32 cellular contexts compared by ENCODE assay signal in genomic region chr11:112728716-112729115, GRCh38.
"Had no signal": no experiment of that assay in that cellular context is flagged by ENCODE, and none has a peak within 500 bp of the region (broad histone marks: within the 10 kb centered on the region; RNA-seq: fewer than 3 reads in every experiment).

No MANE protein-coding gene starts in this region.

- H3K27me3 ChIP-seq: body of pancreas, gastrocnemius medialis had no signal

- H3K27ac Mint-ChIP-seq: activated B cell treated with CpG ODN at 0.5 μM for 24 hours; activated CD8-positive, alpha-beta T cell treated with anti-CD3 and anti-CD28 coated beads, Interleukin-2, amount 10 ng/mL, durations not matched to agents 7 days and 5 days; activated naive CD8-positive, alpha-beta T cell; activated T-helper 17 cell treated with anti-CD3 and anti-CD28 coated beads, Interleukin-2, amount 50 U/mL, for 72 hours; effector memory CD8-positive, alpha-beta T cell; T-helper 17 cell; T-helper 2 cell treated with Interferon-gamma antibody and Interleukin-4, amounts not matched to agents 5 μg/mL and 100 μg/mL, for 36 hours had no signal

- H3K36me3 Mint-ChIP-seq: activated naive CD8-positive, alpha-beta T cell had no signal

- DNase-seq: activated B cell treated with CpG ODN at 0.5 μM for 24 hours; activated CD4-positive, alpha-beta T cell treated with anti-CD3 and anti-CD28 coated beads for 48 hours; activated CD4-positive, alpha-beta T cell treated with anti-CD3 and anti-CD28 coated beads, Interleukin-2, amount 50 U/mL, for 1 hour; activated CD4-positive, alpha-beta T cell treated with anti-CD3 and anti-CD28 coated beads, Interleukin-2, amount 50 U/mL, for 48 hours; activated CD8-positive, alpha-beta T cell treated with anti-CD3 and anti-CD28 coated beads, Interleukin-2, amount 10 ng/mL, durations not matched to agents 7 days and 5 days; activated effector memory CD4-positive, alpha-beta T cell treated with Interleukin-2 at 50 U/mL for 16 hours; activated gamma-delta T cell treated with Interleukin-2 at 50 U/mL for 16 hours; activated naive CD4-positive, alpha-beta T cell treated with anti-CD3 and anti-CD28 coated beads, Interleukin-2, amount 50 U/mL, for 16 hours; activated naive CD4-positive, alpha-beta T cell treated with Interleukin-2 at 50 U/mL for 16 hours; activated T-cell treated with anti-CD3 and anti-CD28 coated beads, Interleukin-2, amount 50 U/mL, for 4 hours; amniotic stem cell; anterior cingulate cortex; body of pancreas; caudate nucleus; cortex of kidney; dermis blood vessel endothelial cell; effector CD4-positive, alpha-beta T cell; effector memory CD8-positive, alpha-beta T cell; erythroblast; foreskin keratinocyte; gastrocnemius medialis; glutamatergic neuron; heart left ventricle; T-helper 1 cell; T-helper 17 cell; T1000; WERI-Rb-1 had no signal

- H3K4me3 ChIP-seq: body of pancreas, esophagus muscularis mucosa, gastrocnemius medialis, heart left ventricle had no signal

- H3K4me3 Mint-ChIP-seq: activated B cell treated with CpG ODN at 0.5 μM for 24 hours; activated CD8-positive, alpha-beta T cell treated with anti-CD3 and anti-CD28 coated beads, Interleukin-2, amount 10 ng/mL, durations not matched to agents 7 days and 5 days; activated naive CD8-positive, alpha-beta T cell; activated T-cell treated with anti-CD3 and anti-CD28 coated beads, Interleukin-2, amount 50 U/mL, for 4 hours; activated T-helper 17 cell treated with anti-CD3 and anti-CD28 coated beads, Interleukin-2, amount 50 U/mL, for 72 hours; effector memory CD8-positive, alpha-beta T cell; T-helper 17 cell; T-helper 2 cell treated with Interferon-gamma antibody and Interleukin-4, amounts not matched to agents 5 μg/mL and 100 μg/mL, for 36 hours had no signal

- H3K9me3 Mint-ChIP-seq: activated T-helper 17 cell treated with anti-CD3 and anti-CD28 coated beads, Interleukin-2, amount 50 U/mL, for 72 hours; effector memory CD8-positive, alpha-beta T cell; T-helper 2 cell treated with Interferon-gamma antibody and Interleukin-4, amounts not matched to agents 5 μg/mL and 100 μg/mL, for 36 hours had no signal

- H3K27ac ChIP-seq: body of pancreas, esophagus muscularis mucosa, foreskin keratinocyte, gastrocnemius medialis, heart left ventricle, WERI-Rb-1 had no signal

- H3K4me1 Mint-ChIP-seq: activated B cell treated with CpG ODN at 0.5 μM for 24 hours; activated T-helper 17 cell treated with anti-CD3 and anti-CD28 coated beads, Interleukin-2, amount 50 U/mL, for 72 hours; T-helper 17 cell had no signal

- H3K4me1 ChIP-seq: body of pancreas, esophagus muscularis mucosa, foreskin keratinocyte, gastrocnemius medialis, heart left ventricle had no signal

- H3K9me3 ChIP-seq: body of pancreas, esophagus muscularis mucosa, gastrocnemius medialis, heart left ventricle had no signal

- ATAC-seq: activated CD4-positive, CD25-positive, alpha-beta regulatory T cell treated with anti-CD3 and anti-CD28 coated beads, Interleukin-2, amount 50 U/mL, for 24 hours; activated CD8-positive, alpha-beta T cell treated with anti-CD3 and anti-CD28 coated beads, Interleukin-2, amount 10 ng/mL, durations not matched to agents 7 days and 5 days; activated T-cell treated with anti-CD3 and anti-CD28 coated beads, Interleukin-2, amount 50 U/mL, for 4 hours; activated T-helper 17 cell treated with anti-CD3 and anti-CD28 coated beads, Interleukin-2, amount 50 U/mL, for 72 hours; body of pancreas; effector memory CD8-positive, alpha-beta T cell; foreskin keratinocyte; gastrocnemius medialis; heart left ventricle; T-helper 17 cell had no signal

- H3K27me3 Mint-ChIP-seq: activated B cell treated with CpG ODN at 0.5 μM for 24 hours had no signal

- H3K36me3 ChIP-seq: esophagus muscularis mucosa, gastrocnemius medialis, heart left ventricle, WERI-Rb-1 had no signal
